ENCODE assay signal across 25 cellular contexts in genomic region chr21:31449912-31450535, GRCh38.
"Had no signal": no experiment of that assay in that cellular context is flagged by ENCODE, and none has a peak within 500 bp of the region (broad histone marks: within the 10 kb centered on the region; RNA-seq: fewer than 3 reads in every experiment).

No MANE protein-coding gene starts in this region.

- H3K36me3 Mint-ChIP-seq: stimulated activated memory B cell treated with anti-CD40 and anti-IgM and Interleukin-4, amounts not matched to agents 10 μg/mL and 1 μg/mL and 100 μg/mL, for 72 hours had no signal

- H3K27me3 ChIP-seq: gastrocnemius medialis, thyroid gland had no signal

- ATAC-seq: activated CD8-positive, alpha-beta T cell treated with anti-CD3 and anti-CD28 coated beads for 36 hours; activated T-cell treated with anti-CD3 and anti-CD28 coated beads, Interleukin-2, amount 50 U/mL, for 4 hours; activated T-helper 17 cell treated with anti-CD3 and anti-CD28 coated beads, Interleukin-2, amount 50 U/mL, for 72 hours; gastrocnemius medialis; naive thymus-derived CD4-positive, alpha-beta T cell; stimulated activated memory B cell treated with anti-CD40 and anti-IgM and Interleukin-4, amounts not matched to agents 10 μg/mL and 1 μg/mL and 100 μg/mL, for 72 hours; stimulated activated naive CD8-positive, alpha-beta T cell treated with anti-CD3 and anti-CD28 coated beads, Interleukin-15, amount 100 ng/mL, for 72 hours; WTC11 had no signal

- H3K4me3 Mint-ChIP-seq: activated CD4-positive, alpha-beta T cell treated with anti-CD3 and anti-CD28 coated beads, Interleukin-2, amount 10 ng/mL, durations not matched to agents 7 days and 5 days; activated CD8-positive, alpha-beta T cell treated with anti-CD3 and anti-CD28 coated beads for 36 hours; activated T-cell treated with anti-CD3 and anti-CD28 coated beads, Interleukin-2, amount 50 U/mL, for 4 hours; activated T-helper 17 cell treated with anti-CD3 and anti-CD28 coated beads, Interleukin-2, amount 50 U/mL, for 72 hours; dendritic cell treated with granulocyte-macrophage colony-stimulating factor and Interleukin-4, amounts not matched to agents 40 ng/mL and 50 ng/mL, for 4 days; naive thymus-derived CD4-positive, alpha-beta T cell; stimulated activated memory B cell treated with anti-CD40 and anti-IgM and Interleukin-4, amounts not matched to agents 10 μg/mL and 1 μg/mL and 100 μg/mL, for 72 hours; stimulated activated naive CD8-positive, alpha-beta T cell treated with anti-CD3 and anti-CD28 coated beads, Interleukin-15, amount 100 ng/mL, for 72 hours; WTC11 had no signal

- H3K4me2 ChIP-seq: smooth muscle cell had no signal

- DNase-seq: activated CD4-positive, alpha-beta T cell treated with anti-CD3 and anti-CD28 coated beads for 1 hour; activated CD4-positive, alpha-beta T cell treated with anti-CD3 and anti-CD28 coated beads, Interleukin-2, amount 10 ng/mL, durations not matched to agents 7 days and 5 days; activated CD8-positive, alpha-beta T cell treated with anti-CD3 and anti-CD28 coated beads for 36 hours; activated gamma-delta T cell treated with Interleukin-2 at 50 U/mL for 16 hours; activated naive CD4-positive, alpha-beta T cell treated with anti-CD3 and anti-CD28 coated beads, Interleukin-2, amount 50 U/mL, for 16 hours; activated T-cell treated with anti-CD3 and anti-CD28 coated beads, Interleukin-2, amount 50 U/mL, for 4 hours; amniotic stem cell; central memory CD4-positive, alpha-beta T cell; effector CD4-positive, alpha-beta T cell; gastrocnemius medialis; glutamatergic neuron; mammary epithelial cell; naive thymus-derived CD4-positive, alpha-beta T cell; stimulated activated CD4-positive, alpha-beta T cell treated with anti-CD3 and anti-CD28 coated beads, Interleukin-1b, Interleukin-23, amount 100 ng/mL, for 48 hours; stimulated activated CD4-positive, alpha-beta T cell treated with anti-CD3 and anti-CD28 coated beads, Interleukin-4, amount 100 ng/mL, for 4 hours; stimulated activated CD8-positive, alpha-beta memory T cell treated with anti-CD3 and anti-CD28 coated beads, Interleukin-4, amount 100 ng/mL, for 48 hours; stimulated activated naive CD8-positive, alpha-beta T cell treated with anti-CD3 and anti-CD28 coated beads, Interleukin-15, amount 100 ng/mL, for 72 hours; substantia nigra; T-helper 2 cell; thyroid gland had no signal

- H3K27ac Mint-ChIP-seq: activated CD4-positive, alpha-beta T cell treated with anti-CD3 and anti-CD28 coated beads, Interleukin-2, amount 10 ng/mL, durations not matched to agents 7 days and 5 days; activated CD8-positive, alpha-beta T cell treated with anti-CD3 and anti-CD28 coated beads for 36 hours; activated T-helper 17 cell treated with anti-CD3 and anti-CD28 coated beads, Interleukin-2, amount 50 U/mL, for 72 hours; dendritic cell treated with granulocyte-macrophage colony-stimulating factor and Interleukin-4, amounts not matched to agents 40 ng/mL and 50 ng/mL, for 4 days; stimulated activated memory B cell treated with anti-CD40 and anti-IgM and Interleukin-4, amounts not matched to agents 10 μg/mL and 1 μg/mL and 100 μg/mL, for 72 hours; stimulated activated naive CD8-positive, alpha-beta T cell treated with anti-CD3 and anti-CD28 coated beads, Interleukin-15, amount 100 ng/mL, for 72 hours had no signal

- H3K27me3 Mint-ChIP-seq: activated CD4-positive, alpha-beta T cell treated with anti-CD3 and anti-CD28 coated beads, Interleukin-2, amount 10 ng/mL, durations not matched to agents 7 days and 5 days; activated CD8-positive, alpha-beta T cell treated with anti-CD3 and anti-CD28 coated beads for 36 hours; activated T-helper 17 cell treated with anti-CD3 and anti-CD28 coated beads, Interleukin-2, amount 50 U/mL, for 72 hours; dendritic cell treated with granulocyte-macrophage colony-stimulating factor and Interleukin-4, amounts not matched to agents 40 ng/mL and 50 ng/mL, for 4 days; stimulated activated naive CD8-positive, alpha-beta T cell treated with anti-CD3 and anti-CD28 coated beads, Interleukin-15, amount 100 ng/mL, for 72 hours had no signal

- H3K4me3 ChIP-seq: gastrocnemius medialis, smooth muscle cell, thyroid gland had no signal

- H3K9me3 ChIP-seq: gastrocnemius medialis, thyroid gland had no signal

- H3K27ac ChIP-seq: gastrocnemius medialis, thyroid gland had no signal

- H3K36me3 ChIP-seq: gastrocnemius medialis, thyroid gland had no signal

- H3K4me1 ChIP-seq: gastrocnemius medialis, thyroid gland had no signal

- H3K9me3 Mint-ChIP-seq: activated T-cell treated with anti-CD3 and anti-CD28 coated beads, Interleukin-2, amount 50 U/mL, for 4 hours; activated T-helper 17 cell treated with anti-CD3 and anti-CD28 coated beads, Interleukin-2, amount 50 U/mL, for 72 hours; dendritic cell treated with granulocyte-macrophage colony-stimulating factor and Interleukin-4, amounts not matched to agents 40 ng/mL and 50 ng/mL, for 4 days had no signal
